ENCODE assay signal across 16 cellular contexts in the genomic region with DNA sequence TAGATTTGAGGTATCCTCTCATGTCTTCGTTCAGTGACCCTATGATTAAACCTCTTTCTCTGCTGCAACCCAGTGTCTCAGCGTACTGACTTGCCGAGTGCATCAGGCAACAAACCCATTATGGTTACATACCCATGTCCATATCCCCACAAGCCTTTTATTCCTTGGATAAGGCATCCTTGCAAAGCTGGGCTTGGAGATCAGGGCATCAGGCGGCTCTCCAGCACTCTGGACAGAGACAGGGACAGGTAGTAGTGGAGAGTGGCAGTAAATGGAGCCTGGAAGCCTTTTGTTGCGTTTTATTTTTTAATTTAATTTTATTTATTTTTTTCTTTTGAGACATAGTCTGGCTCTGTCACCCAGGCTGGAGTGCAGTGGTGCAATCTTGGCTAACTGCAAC. TPM values are rescaled to one million over a fixed set of nuclear protein-coding genes. Genes with fewer than 3 reads are reported as not detected.
DNase-seq lines count a peak whose midpoint lies in the region; ATAC-seq and TF ChIP-seq lines count a peak whose summit lies in the region.
"Had no signal": no experiment of that assay in that cellular context is flagged by ENCODE, and none has a peak within 500 bp of the region (broad histone marks: within the 10 kb centered on the region; RNA-seq: fewer than 3 reads in every experiment).

No MANE protein-coding gene starts in this region.

- no peak overlapping the region for H3K4me2 ChIP-seq in GM23338
- H3K4me2 ChIP-seq: PC-9 had no signal

- H3K79me2 ChIP-seq in GM23338 (replicated peaks; ENCODE audit: insufficient read depth): no peaks in the 10 kb centered on the region

- TF ChIP-seq CTCF in GM23338 (conservative IDR thresholded peaks at IDR 0.05; ENCODE audit: low read depth in 2 of 2) (no peak), endothelial cell (IDR thresholded peaks at IDR 0.05; ENCODE audit: unreplicated experiment) (no peak)

- H3K27me3 ChIP-seq in GM23338 (ENCODE audit: insufficient read depth): no peaks in the 10 kb centered on the region
- H3K27me3 ChIP-seq: BE2C had no signal

- H3K4me3 ChIP-seq in GM23338: no peak overlapping the region
- H3K4me3 ChIP-seq: PC-9 had no signal

- H2AFZ ChIP-seq in GM23338: no peak overlapping the region
- H2AFZ ChIP-seq: PC-9 had no signal

- H3K9me2 ChIP-seq in GM23338 (ENCODE audit: insufficient read depth): no peaks in the 10 kb centered on the region

- no peaks in the 10 kb centered on the region for H3K4me1 ChIP-seq in GM23338 (ENCODE audit: insufficient read depth)
- H3K4me1 ChIP-seq: BE2C had no signal

- H3K27ac Mint-ChIP-seq in GM23338 (no peak overlapping the region), endothelial cell (ENCODE audit: unreplicated experiment) (no peak overlapping the region)
- H3K27ac Mint-ChIP-seq: CD8-positive, alpha-beta T cell had no signal

- peaks cover 3% of the 10 kb centered on the region for H3K27me3 Mint-ChIP-seq in GM23338 (ENCODE audit: insufficient read depth, low read depth, poor library complexity)
- peaks cover 3% of the 10 kb centered on the region for H3K27me3 Mint-ChIP-seq in endothelial cell (ENCODE audit: unreplicated experiment)

- H3K36me3 ChIP-seq in GM23338 (ENCODE audit: insufficient read depth): no peaks in the 10 kb centered on the region
- H3K36me3 ChIP-seq: BE2C had no signal

- intact Hi-C loops in sciatic nerve (cut with DNase I): no loop called here

- peak; percentile 29; the same call in 1 of the 3 replicates for ATAC-seq in GM23338
- ATAC-seq in GM21390 (IDR thresholded peaks at IDR 0.05; ENCODE audit: unreplicated experiment): no peak
- ATAC-seq in sciatic nerve: no peak
- ATAC-seq in GM18519 (IDR thresholded peaks at IDR 0.05; ENCODE audit: low FRiP score, unreplicated experiment): no peak
- ATAC-seq: CD8-positive, alpha-beta T cell had no signal

- no peak overlapping the region for H3K27ac ChIP-seq in GM23338 (ENCODE audit: low read depth)
- H3K27ac ChIP-seq: HL-60, PC-9 had no signal

- no peaks in the 10 kb centered on the region for H3K36me3 Mint-ChIP-seq in GM23338 (ENCODE audit: low read depth)
- H3K36me3 Mint-ChIP-seq in endothelial cell (ENCODE audit: low read depth, unreplicated experiment): no peaks in the 10 kb centered on the region
- H3K36me3 Mint-ChIP-seq: CD8-positive, alpha-beta T cell had no signal

- no peaks in the 10 kb centered on the region for H3F3A ChIP-seq in GM23338 (replicated peaks; ENCODE audit: low read depth)

- H3K9me3 Mint-ChIP-seq in GM23338: no peaks in the 10 kb centered on the region; the same call in 2 of the 3 replicates
- no peaks in the 10 kb centered on the region for H3K9me3 Mint-ChIP-seq in endothelial cell (ENCODE audit: unreplicated experiment)
- H3K9me3 Mint-ChIP-seq: CD8-positive, alpha-beta T cell had no signal

- peak; percentile 35 for DNase-seq in GM23338 (ENCODE audit: low spot score)
- DNase-seq in endothelial cell (ENCODE audit: low spot score): peak; percentile 22
- DNase-seq in lung microvascular endothelial cell (ENCODE audit: low read depth in 2 of 2): peak; percentile 19 to 26
- DNase-seq in sciatic nerve (ENCODE audit: low spot score): no peak
- DNase-seq: BE2C; CD8-positive, alpha-beta T cell; H7; MV-4-11; PC-9 had no signal

- H3K4me3 Mint-ChIP-seq in GM23338 (no peak overlapping the region), endothelial cell (ENCODE audit: unreplicated experiment) (no peak overlapping the region)
- H3K4me3 Mint-ChIP-seq: CD8-positive, alpha-beta T cell had no signal

- no peaks in the 10 kb centered on the region; the same call in 1 of the 2 replicates for H4K20me1 ChIP-seq in GM23338 (replicated peaks; ENCODE audit: insufficient read depth)

- no peaks in the 10 kb centered on the region for H3K4me1 Mint-ChIP-seq in GM23338
- no peaks in the 10 kb centered on the region for H3K4me1 Mint-ChIP-seq in endothelial cell (ENCODE audit: unreplicated experiment)

TF ChIP-seq in GM23338, 12 proteins besides CTCF, POLR2A, EP300 and RAD21 (continues in another document):
- TF ChIP-seq JUNB (IDR thresholded peaks at IDR 0.05; ENCODE audit: unreplicated experiment) (no peak), STAT1 (IDR thresholded peaks at IDR 0.05; ENCODE audit: unreplicated experiment) (no peak)

TF ChIP-seq in PFSK-1, 5 proteins besides CTCF, POLR2A, EP300 and RAD21:
- TF ChIP-seq POLR2AphosphoS5 (IDR thresholded peaks at IDR 0.05; ENCODE audit: low read depth, low read length) (no peak), REST (IDR thresholded peaks at IDR 0.05; ENCODE audit: insufficient read depth in 1 of 2, low read depth in 2 of 2, low read length in 2 of 2) (peak; percentile 78 to 93), TAF1 (IDR thresholded peaks at IDR 0.05; ENCODE audit: borderline replicate concordance, insufficient read depth, low read length) (no peak)

RNA-seq across cellular contexts. Expression of gene NPFFR1, which starts 32.0 kb away (rescaled TPM):
- 0.03 and 0.08 TPM in 2 replicates for total RNA-seq in GM23338 (2014; rRNA removed; shearing (Covaris generic))
- 0.05 TPM in 1 of 2 replicates, not detected in the other for polyA plus RNA-seq in GM23338 (2016; fragmentation: Nextera tagmentation; extraction: Ambion mirVana)
- polyA plus RNA-seq in PFSK-1 (2012; ENCODE audit: insufficient read length, low read depth): not detected
- total RNA-seq in endothelial cell (ENCODE audit: unreplicated experiment) (not detected), lung microvascular endothelial cell (not detected in 2 replicates), sciatic nerve (4.8 TPM)
- total RNA-seq: CD8-positive, alpha-beta T cell; Daoy; H7; SK-MEL-5; T-helper 1 cell treated with Interleukin-12 subunit alpha and Interleukin-12 subunit beta and Interleukin-4 antibody, amounts not matched to agents 30 ng/mL and 1 ng/mL, for 36 hours had no signal
